In genomic region chr14:53152627-53152908, GRCh38 we compare ENCODE assay signal across 8 cellular contexts. TPM values are rescaled to one million over a fixed set of nuclear protein-coding genes. Genes with fewer than 3 reads are reported as not detected.
DNase-seq lines count a peak whose midpoint lies in the region; ATAC-seq and TF ChIP-seq lines count a peak whose summit lies in the region.

No MANE protein-coding gene starts in this region.

- H3K9me2 ChIP-seq in neural cell (ENCODE audit: insufficient read depth, low read length), result no peaks in the 10 kb centered on the region

- no peak for TF ChIP-seq EP300 in neural cell (conservative IDR thresholded peaks at IDR 0.05; ENCODE audit: poor library complexity, severe bottlenecking)

- peak overlapping the region; percentile 78 for H3K27ac ChIP-seq in SJSA1
- H3K27ac ChIP-seq in esophagus (ENCODE audit: low read depth in 2 of 2, low read length in 1 of 2), result peak overlapping the region; percentile 83 to 87
- peak overlapping the region; percentile 83 for H3K27ac ChIP-seq in neural cell (ENCODE audit: low read length)

- 0 to 1% methylated on average over 21 to 36 of the region's 36 CpGs for WGBS in esophagus, 2 donors

- H3K4me1 ChIP-seq in SJSA1 (replicated peaks) (peaks cover 13% of the 10 kb centered on the region), esophagus (ENCODE audit: control insufficient read depth in 2 of 2, insufficient read depth in 2 of 2, low read length in 1 of 2) (peaks cover 0 to 5% of the 10 kb centered on the region in 2 donors)

- TF ChIP-seq RAD21 in neural cell (conservative IDR thresholded peaks at IDR 0.05), result peak; percentile 12

- H3K36me3 ChIP-seq in SJSA1, result peaks cover 13% of the 10 kb centered on the region
- H3K36me3 ChIP-seq in esophagus (ENCODE audit: control insufficient read depth in 2 of 2, insufficient read depth in 2 of 2, low read length in 1 of 2), result no peaks in the 10 kb centered on the region
- no peaks in the 10 kb centered on the region for H3K36me3 ChIP-seq in neural cell (ENCODE audit: insufficient read depth, low read length)

- no peak for TF ChIP-seq CTCF in neural cell (IDR thresholded peaks at IDR 0.05; ENCODE audit: poor library complexity, severe bottlenecking)

- H3K9me3 ChIP-seq in SJSA1 (replicated peaks), result peaks cover 5% of the 10 kb centered on the region; the same call in 1 of the 2 replicates
- H3K9me3 ChIP-seq in esophagus (ENCODE audit: control insufficient read depth in 2 of 2, insufficient read depth in 1 of 2, low read depth in 1 of 2, low read length in 1 of 2), result no peaks in the 10 kb centered on the region
- H3K9me3 ChIP-seq in neural cell (ENCODE audit: low read length), result no peaks in the 10 kb centered on the region

- peaks cover 35% of the 10 kb centered on the region for H3K79me2 ChIP-seq in neural cell (replicated peaks; ENCODE audit: insufficient read depth, low read length)

- H2AFZ ChIP-seq in neural cell (ENCODE audit: low read depth, low read length), result peak overlapping the region; percentile 46

- H3K27me3 ChIP-seq in SJSA1 (replicated peaks) (no peaks in the 10 kb centered on the region), esophagus (ENCODE audit: control insufficient read depth in 1 of 2, insufficient read depth in 2 of 2, low read length in 2 of 2) (no peaks in the 10 kb centered on the region), neural cell (ENCODE audit: insufficient read depth, low read depth, low read length) (no peaks in the 10 kb centered on the region)

- peak overlapping the region; percentile 91 for H3K9ac ChIP-seq in neural cell (ENCODE audit: low read length)

- H3K4me3 ChIP-seq in SJSA1 (peak overlapping the region; percentile 88), esophagus (ENCODE audit: low read depth in 1 of 2, low read length in 2 of 2) (peak overlapping the region; percentile 62 to 76), neural cell (ENCODE audit: low read length) (peak overlapping the region; percentile 95)

- H4K20me1 ChIP-seq in neural cell (ENCODE audit: insufficient read depth), result no peaks in the 10 kb centered on the region

- DNase-seq in NCI-H2171 treated with DMSO at 0.1 percent for 48 hours (lab: John Stamatoyannopoulos, UW) (peak; percentile 55), NCI-H2171 (lab: John Stamatoyannopoulos, UW) (no peak), SJSA1 (ENCODE audit: low read depth in 1 of 2, low spot score in 2 of 2) (peak in 1 of 2 experiments; percentile 68), NCI-H748 (lab: John Stamatoyannopoulos, UW; ENCODE audit: unreplicated experiment) (no peak), NCI-H69 (lab: John Stamatoyannopoulos, UW) (no peak)

- peak; percentile 20 for ATAC-seq in HG02763 (IDR thresholded peaks at IDR 0.05; ENCODE audit: unreplicated experiment)

- no peak overlapping the region for H3K4me2 ChIP-seq in neural cell (ENCODE audit: low read length)

- H3F3A ChIP-seq in neural cell (ENCODE audit: insufficient read depth, low read length, poor library complexity, severe bottlenecking), result no peaks in the 10 kb centered on the region

TF ChIP-seq in neural cell, 6 proteins besides CTCF, POLR2A, EP300 and RAD21:
- no peak for TF ChIP-seq EZH2 (IDR thresholded peaks at IDR 0.05; ENCODE audit: borderline replicate concordance, insufficient read depth, low read length, poor library complexity, severe bottlenecking)
- no peak for TF ChIP-seq MXI1 (conservative IDR thresholded peaks at IDR 0.05; ENCODE audit: poor library complexity, severe bottlenecking)
- TF ChIP-seq TAF1 (IDR thresholded peaks at IDR 0.05; ENCODE audit: low read depth), result peak; percentile 20
- no peak for TF ChIP-seq POLR2AphosphoS5 (IDR thresholded peaks at IDR 0.05)
TF ChIP-seq in neural cell: peak in this region for 1.

RNA-seq across cellular contexts. Expression of gene DDHD1, which starts 0.6 kb away (rescaled TPM):
- total RNA-seq in SJSA1 (2014; rRNA removed; shearing (Covaris generic)), result 8.7 and 12.7 TPM in 2 replicates
- 1 to 10 TPM; 1.0 to 1.5 TPM for polyA plus RNA-seq in esophagus
- 13.9 and 14.9 TPM in 2 replicates for polyA plus RNA-seq in neural cell
- 65.7 and 70.6 TPM in 2 replicates for polyA minus RNA-seq in neural cell
